8 cellular contexts compared by ENCODE assay signal in the genomic region with DNA sequence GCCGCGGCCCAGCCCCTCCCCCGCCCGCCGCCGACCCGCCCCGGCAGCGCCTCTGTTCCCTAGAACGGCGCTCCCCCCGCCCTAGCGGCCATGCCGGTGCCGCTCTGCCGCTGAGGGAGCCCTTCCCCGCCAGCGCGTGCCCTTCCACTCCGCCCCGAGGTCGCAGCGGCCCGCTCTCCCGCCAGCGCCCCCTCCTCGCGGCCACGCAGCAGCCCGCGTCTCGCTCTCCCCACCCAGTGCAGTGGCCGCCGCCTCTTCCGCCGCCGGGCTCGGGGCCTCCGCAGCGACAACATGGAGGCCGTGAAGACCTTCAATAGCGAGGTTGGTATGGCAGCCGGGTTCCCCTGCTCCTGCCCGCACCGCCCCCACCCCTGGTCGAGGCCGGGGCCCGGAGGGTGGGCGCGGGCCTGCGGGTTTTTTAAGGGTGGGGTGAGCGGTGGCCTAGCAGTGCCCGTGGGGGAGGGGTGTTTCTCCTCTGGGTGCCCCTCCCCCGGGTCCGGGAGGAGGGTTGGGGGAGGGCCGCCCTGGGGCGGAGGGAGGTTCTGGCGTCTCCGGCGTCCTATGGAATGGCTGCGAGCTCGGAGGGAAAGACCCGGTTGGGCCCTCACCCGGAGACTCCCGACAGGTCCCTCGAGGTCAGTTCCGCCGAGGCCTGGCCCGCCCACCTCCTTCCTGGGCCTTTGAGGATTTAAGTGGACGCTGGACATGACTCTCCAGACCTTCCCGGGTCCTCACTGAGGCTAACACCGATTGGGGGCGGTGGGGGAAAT. TPM values are rescaled to one million over a fixed set of nuclear protein-coding genes. Genes with fewer than 3 reads are reported as not detected.
DNase-seq lines count a peak whose midpoint lies in the region; ATAC-seq and TF ChIP-seq lines count a peak whose summit lies in the region.

No MANE protein-coding gene starts in this region.

- peak overlapping the region; percentile 95 for H3K27ac Mint-ChIP-seq in activated naive CD8-positive, alpha-beta T cell
- peak overlapping the region; percentile 84 for H3K27ac Mint-ChIP-seq in glutamatergic neuron (ENCODE audit: unreplicated experiment)

- no peaks in the 10 kb centered on the region for H3K27me3 Mint-ChIP-seq in activated naive CD8-positive, alpha-beta T cell
- peaks cover 3% of the 10 kb centered on the region for H3K27me3 Mint-ChIP-seq in glutamatergic neuron (ENCODE audit: unreplicated experiment)

- peaks cover 50% of the 10 kb centered on the region for H3K4me1 Mint-ChIP-seq in activated naive CD8-positive, alpha-beta T cell (ENCODE audit: low read depth)
- peaks cover 14% of the 10 kb centered on the region for H3K4me1 Mint-ChIP-seq in glutamatergic neuron (ENCODE audit: low read depth, unreplicated experiment)

- DNase-seq in GM10248 (ENCODE audit: extremely low spot score) (peak; percentile 95), NCI-H1092 treated with DMSO at 0.1 percent for 48 hours (lab: John Stamatoyannopoulos, UW) (peak; percentile 92), glutamatergic neuron (peak; percentile 92), omental fat pad (ENCODE audit: low spot score) (peak; percentile 85), testis (peak; percentile 98)

- CTCF ChIA-PET in GM10248 (lab: Yijun Ruan, JAX): interaction anchor here (0.9 to 1.7 kb wide), 6 partner anchors 14 to 76 kb away, joined by 3 to 10 read pairs (median 4); no protein-coding TSS in a partner anchor

- POLR2A ChIA-PET in GM10248 (lab: Yijun Ruan, JAX): interaction anchor here (0.6 kb wide), 1 partner anchor 10 kb away, joined by 4 read pairs; no protein-coding TSS in a partner anchor

- no peaks in the 10 kb centered on the region for H3K9me3 ChIP-seq in testis

- H3K4me3 Mint-ChIP-seq in activated naive CD8-positive, alpha-beta T cell: peak overlapping the region; percentile 94
- H3K4me3 Mint-ChIP-seq in glutamatergic neuron (ENCODE audit: unreplicated experiment): peak overlapping the region; percentile 85

- no peaks in the 10 kb centered on the region for H3K27me3 ChIP-seq in testis

- intact Hi-C loops in testis (cut with DNase I; ENCODE audit: low total_unique reads): no loop called here

- peak overlapping the region; percentile 83 to 97 for H3K4me3 ChIP-seq in testis

- peaks cover 8% of the 10 kb centered on the region for H3K36me3 Mint-ChIP-seq in activated naive CD8-positive, alpha-beta T cell
- H3K36me3 Mint-ChIP-seq in glutamatergic neuron (ENCODE audit: unreplicated experiment): no peaks in the 10 kb centered on the region

- H3K36me3 ChIP-seq in testis (ENCODE audit: low read depth, missing control alignments): no peaks in the 10 kb centered on the region

- H3K9me3 Mint-ChIP-seq in activated naive CD8-positive, alpha-beta T cell (ENCODE audit: low read depth): no peaks in the 10 kb centered on the region
- peaks cover 11% of the 10 kb centered on the region for H3K9me3 Mint-ChIP-seq in glutamatergic neuron (ENCODE audit: unreplicated experiment)

- TF ChIP-seq CTCF in GM10248 (IDR thresholded peaks at IDR 0.05; ENCODE audit: control extremely low read depth, extremely low read depth, low read depth, missing control alignments): peak; percentile 5
- TF ChIP-seq CTCF in glutamatergic neuron (IDR thresholded peaks at IDR 0.05; ENCODE audit: partially characterized antibody, unreplicated experiment): no peak
- no peak for TF ChIP-seq CTCF in omental fat pad (IDR thresholded peaks at IDR 0.05)
- no peak for TF ChIP-seq CTCF in testis (IDR thresholded peaks at IDR 0.05)

- H3K27ac ChIP-seq in testis: peak overlapping the region; percentile 99 to 100

- peak; percentile 0 for TF ChIP-seq POLR2A in testis (IDR thresholded peaks at IDR 0.05)

- H3K4me1 ChIP-seq in testis: peaks cover 6% of the 10 kb centered on the region

- ATAC-seq in HG02623 (IDR thresholded peaks at IDR 0.05; ENCODE audit: unreplicated experiment) (peak; percentile 69), SK-N-SH treated with all-trans-retinoic acid at 6 μM for 48 hours (peak; percentile 95), omental fat pad (ENCODE audit: low FRiP score) (peak; percentile 98)

- WGBS in testis, 2 donors: 1 to 2% methylated on average over 40 to 61 of the region's 73 CpGs

TF ChIP-seq in SK-N-SH treated with all-trans-retinoic acid at 6 μM for 48 hours, 23 proteins besides CTCF, POLR2A, EP300 and RAD21:
- TF ChIP-seq TOX (CRISPR knock-in tag; IDR thresholded peaks at IDR 0.05; ENCODE audit: borderline replicate concordance): no peak
- TF ChIP-seq, protein P1, sequence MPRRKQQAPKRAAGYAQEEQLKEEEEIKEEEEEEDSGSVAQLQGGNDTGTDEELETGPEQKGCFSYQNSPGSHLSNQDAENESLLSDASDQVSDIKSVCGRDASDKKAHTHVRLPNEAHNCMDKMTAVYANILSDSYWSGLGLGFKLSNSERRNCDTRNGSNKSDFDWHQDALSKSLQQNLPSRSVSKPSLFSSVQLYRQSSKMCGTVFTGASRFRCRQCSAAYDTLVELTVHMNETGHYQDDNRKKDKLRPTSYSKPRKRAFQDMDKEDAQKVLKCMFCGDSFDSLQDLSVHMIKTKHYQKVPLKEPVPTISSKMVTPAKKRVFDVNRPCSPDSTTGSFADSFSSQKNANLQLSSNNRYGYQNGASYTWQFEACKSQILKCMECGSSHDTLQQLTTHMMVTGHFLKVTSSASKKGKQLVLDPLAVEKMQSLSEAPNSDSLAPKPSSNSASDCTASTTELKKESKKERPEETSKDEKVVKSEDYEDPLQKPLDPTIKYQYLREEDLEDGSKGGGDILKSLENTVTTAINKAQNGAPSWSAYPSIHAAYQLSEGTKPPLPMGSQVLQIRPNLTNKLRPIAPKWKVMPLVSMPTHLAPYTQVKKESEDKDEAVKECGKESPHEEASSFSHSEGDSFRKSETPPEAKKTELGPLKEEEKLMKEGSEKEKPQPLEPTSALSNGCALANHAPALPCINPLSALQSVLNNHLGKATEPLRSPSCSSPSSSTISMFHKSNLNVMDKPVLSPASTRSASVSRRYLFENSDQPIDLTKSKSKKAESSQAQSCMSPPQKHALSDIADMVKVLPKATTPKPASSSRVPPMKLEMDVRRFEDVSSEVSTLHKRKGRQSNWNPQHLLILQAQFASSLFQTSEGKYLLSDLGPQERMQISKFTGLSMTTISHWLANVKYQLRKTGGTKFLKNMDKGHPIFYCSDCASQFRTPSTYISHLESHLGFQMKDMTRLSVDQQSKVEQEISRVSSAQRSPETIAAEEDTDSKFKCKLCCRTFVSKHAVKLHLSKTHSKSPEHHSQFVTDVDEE (CRISPR knock-in tag; IDR thresholded peaks at IDR 0.05): 0 out of 2 replicates have a peak, but pooled peaks have one; percentile 26
- no peak for TF ChIP-seq BACH2 (CRISPR knock-in tag; IDR thresholded peaks at IDR 0.05; ENCODE audit: borderline replicate concordance)
- no peak for TF ChIP-seq ZNF565 (CRISPR knock-in tag; conservative IDR thresholded peaks at IDR 0.05; ENCODE audit: low read depth)
- TF ChIP-seq, protein P2, sequence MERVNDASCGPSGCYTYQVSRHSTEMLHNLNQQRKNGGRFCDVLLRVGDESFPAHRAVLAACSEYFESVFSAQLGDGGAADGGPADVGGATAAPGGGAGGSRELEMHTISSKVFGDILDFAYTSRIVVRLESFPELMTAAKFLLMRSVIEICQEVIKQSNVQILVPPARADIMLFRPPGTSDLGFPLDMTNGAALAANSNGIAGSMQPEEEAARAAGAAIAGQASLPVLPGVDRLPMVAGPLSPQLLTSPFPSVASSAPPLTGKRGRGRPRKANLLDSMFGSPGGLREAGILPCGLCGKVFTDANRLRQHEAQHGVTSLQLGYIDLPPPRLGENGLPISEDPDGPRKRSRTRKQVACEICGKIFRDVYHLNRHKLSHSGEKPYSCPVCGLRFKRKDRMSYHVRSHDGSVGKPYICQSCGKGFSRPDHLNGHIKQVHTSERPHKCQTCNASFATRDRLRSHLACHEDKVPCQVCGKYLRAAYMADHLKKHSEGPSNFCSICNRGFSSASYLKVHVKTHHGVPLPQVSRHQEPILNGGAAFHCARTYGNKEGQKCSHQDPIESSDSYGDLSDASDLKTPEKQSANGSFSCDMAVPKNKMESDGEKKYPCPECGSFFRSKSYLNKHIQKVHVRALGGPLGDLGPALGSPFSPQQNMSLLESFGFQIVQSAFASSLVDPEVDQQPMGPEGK (CRISPR knock-in tag; IDR thresholded peaks at IDR 0.05; ENCODE audit: borderline replicate concordance): 0 out of 2 replicates have a peak, but pooled peaks have one; percentile 54
TF ChIP-seq in SK-N-SH treated with all-trans-retinoic acid at 6 μM for 48 hours: peak in this region for 2.

RNA-seq across cellular contexts. Expression of a gene that starts 0.6 kb away (rescaled TPM):
- total RNA-seq in glutamatergic neuron (ENCODE audit: unreplicated experiment) (54.9 TPM), omental fat pad (10 to 100 TPM; 29.5 to 52.8 (median 37.4) TPM), testis (10 to 100 TPM; 65.5 to 70.5 TPM)
- 44.7 TPM for polyA plus RNA-seq in testis (ENCODE audit: insufficient read depth, low read depth, low replicate concordance)

Comparison
In these comparisons a context has a peak if more than half of its experiments do, and no peak if none do; other contexts are left out.
1. Peak in every context shown above with its lines: DNase-seq, ATAC-seq, H3K4me3 ChIP-seq and H3K27ac ChIP-seq.